19 cellular contexts compared by ENCODE assay signal in the genomic region with DNA sequence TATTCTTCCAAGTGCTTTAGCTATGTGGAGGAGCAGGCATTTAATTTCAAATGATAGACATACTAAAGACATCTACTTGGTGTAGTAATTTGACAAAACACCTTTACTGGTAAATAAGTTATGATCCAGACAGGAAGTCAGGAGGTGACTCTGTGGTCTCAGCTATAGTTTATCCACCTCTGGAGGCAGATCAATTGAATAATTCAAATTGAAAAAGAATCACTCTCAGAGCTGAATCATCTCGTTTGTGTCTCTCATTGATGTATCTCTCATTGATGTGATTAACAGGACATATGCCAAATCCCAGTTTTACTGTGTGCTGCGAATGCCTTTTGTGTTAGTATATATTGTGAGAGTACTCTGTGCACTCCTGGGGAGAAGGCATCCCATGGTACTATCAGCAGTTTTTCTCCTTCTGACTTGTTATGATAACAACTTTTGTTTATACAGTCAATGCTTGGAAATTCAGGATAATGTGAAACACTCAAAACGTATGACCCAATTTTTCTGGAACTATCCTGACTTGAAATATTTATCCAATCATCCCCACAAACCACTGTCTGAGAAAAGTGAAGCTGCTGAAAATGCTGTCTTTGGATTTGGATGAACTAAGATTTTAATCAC. TPM values are rescaled to one million over a fixed set of nuclear protein-coding genes. Genes with fewer than 3 reads are reported as not detected.
DNase-seq lines count a peak whose midpoint lies in the region; ATAC-seq and TF ChIP-seq lines count a peak whose summit lies in the region.
"Had no signal": no experiment of that assay in that cellular context is flagged by ENCODE, and none has a peak within 500 bp of the region (broad histone marks: within the 10 kb centered on the region; RNA-seq: fewer than 3 reads in every experiment).

No MANE protein-coding gene starts in this region.

- no peak overlapping the region for H3K9ac ChIP-seq in adipocyte (ENCODE audit: low read length)

- no peaks in the 10 kb centered on the region for H3K36me3 Mint-ChIP-seq in natural killer cell treated with Interleukin-12 subunit alpha and Interleukin-12 subunit beta and Interleukin-15 and Interleukin-18, amount 100 ng/mL, for 72 hours
- H3K36me3 Mint-ChIP-seq: activated CD4-positive, alpha-beta memory T cell treated with anti-CD3 and anti-CD28 coated beads for 36 hours; activated naive CD4-positive, alpha-beta T cell treated with anti-CD3 and anti-CD28 coated beads, Interleukin-2, amount 10 ng/mL, durations not matched to agents 7 days and 5 days; brain; CD4-positive, alpha-beta memory T cell had no signal

- ATAC-seq in natural killer cell treated with Interleukin-12 subunit alpha and Interleukin-12 subunit beta and Interleukin-15 and Interleukin-18, amount 100 ng/mL, for 72 hours: no peak

- no peaks in the 10 kb centered on the region for H3K4me1 Mint-ChIP-seq in natural killer cell treated with Interleukin-12 subunit alpha and Interleukin-12 subunit beta and Interleukin-15 and Interleukin-18, amount 100 ng/mL, for 72 hours (ENCODE audit: low read depth in 2 of 2)
- H3K4me1 Mint-ChIP-seq: activated naive CD4-positive, alpha-beta T cell treated with anti-CD3 and anti-CD28 coated beads, Interleukin-2, amount 10 ng/mL, durations not matched to agents 7 days and 5 days; CD4-positive, alpha-beta memory T cell had no signal

- no peak for TF ChIP-seq CTCF in fibroblast of mammary gland (conservative IDR thresholded peaks at IDR 0.05; ENCODE audit: control insufficient read depth, insufficient read depth, low read depth, low read length)

- peak; percentile 2 for DNase-seq in NCI-H524 treated with DMSO at 0.1 percent for 48 hours (lab: John Stamatoyannopoulos, UW)
- DNase-seq in NCI-H524 (lab: John Stamatoyannopoulos, UW): no peak
- DNase-seq in adipocyte (ENCODE audit: low read depth): peak; percentile 59
- DNase-seq in fibroblast of mammary gland (ENCODE audit: low read depth): peak; percentile 89
- peak; percentile 63 for DNase-seq in stromal cell of bone marrow (ENCODE audit: low read depth)
- no peak for DNase-seq in cortex of kidney (lab: John Stamatoyannopoulos, UW)
- no peak for DNase-seq in activated CD4-positive, alpha-beta T cell treated with anti-CD3 and anti-CD28 coated beads, Interleukin-2, amount 50 U/mL, for 48 hours
- DNase-seq in natural killer cell treated with Interleukin-12 subunit alpha and Interleukin-12 subunit beta and Interleukin-15 and Interleukin-18, amount 100 ng/mL, for 72 hours (ENCODE audit: low spot score): no peak
- DNase-seq: activated CD4-positive, alpha-beta memory T cell treated with anti-CD3 and anti-CD28 coated beads for 36 hours; activated naive CD4-positive, alpha-beta T cell treated with anti-CD3 and anti-CD28 coated beads, Interleukin-2, amount 10 ng/mL, durations not matched to agents 7 days and 5 days; activated T-cell treated with anti-CD3 and anti-CD28 coated beads, Interleukin-2, amount 50 U/mL, for 24 hours; CD4-positive, alpha-beta memory T cell; hypothalamus; NCI-H2029 treated with DMSO at 0.1 percent for 48 hours; NCI-H510A treated with DMSO at 0.1 percent for 48 hours had no signal

- H3K36me3 ChIP-seq in adipocyte (ENCODE audit: control insufficient read depth, insufficient read depth, low read length, severe bottlenecking): no peaks in the 10 kb centered on the region
- H3K36me3 ChIP-seq: esophagus muscularis mucosa had no signal

- H3K27ac Mint-ChIP-seq in natural killer cell treated with Interleukin-12 subunit alpha and Interleukin-12 subunit beta and Interleukin-15 and Interleukin-18, amount 100 ng/mL, for 72 hours: no peak overlapping the region
- H3K27ac Mint-ChIP-seq: activated CD4-positive, alpha-beta memory T cell treated with anti-CD3 and anti-CD28 coated beads for 36 hours; activated naive CD4-positive, alpha-beta T cell treated with anti-CD3 and anti-CD28 coated beads, Interleukin-2, amount 10 ng/mL, durations not matched to agents 7 days and 5 days; activated T-cell treated with anti-CD3 and anti-CD28 coated beads, Interleukin-2, amount 50 U/mL, for 24 hours; brain; IgD-negative memory B cell had no signal

- no peaks in the 10 kb centered on the region for H3K27me3 ChIP-seq in adipocyte (replicated peaks; ENCODE audit: control insufficient read depth, insufficient read depth, low read length)
- H3K27me3 ChIP-seq: esophagus muscularis mucosa had no signal

- H3K4me3 ChIP-seq in adipocyte (ENCODE audit: low read length) (no peak overlapping the region), fibroblast of mammary gland (ENCODE audit: control insufficient read depth, low read depth, low read length) (no peak overlapping the region)
- H3K4me3 ChIP-seq: esophagus muscularis mucosa had no signal

- H3K27me3 Mint-ChIP-seq in natural killer cell treated with Interleukin-12 subunit alpha and Interleukin-12 subunit beta and Interleukin-15 and Interleukin-18, amount 100 ng/mL, for 72 hours: peaks cover 4 to 7% of the 10 kb centered on the region in 2 donors

- no peaks in the 10 kb centered on the region for H3K9me3 Mint-ChIP-seq in natural killer cell treated with Interleukin-12 subunit alpha and Interleukin-12 subunit beta and Interleukin-15 and Interleukin-18, amount 100 ng/mL, for 72 hours
- H3K9me3 Mint-ChIP-seq: activated CD4-positive, alpha-beta memory T cell treated with anti-CD3 and anti-CD28 coated beads for 36 hours; activated naive CD4-positive, alpha-beta T cell treated with anti-CD3 and anti-CD28 coated beads, Interleukin-2, amount 10 ng/mL, durations not matched to agents 7 days and 5 days; activated T-cell treated with anti-CD3 and anti-CD28 coated beads, Interleukin-2, amount 50 U/mL, for 24 hours; brain; CD4-positive, alpha-beta memory T cell; IgD-negative memory B cell had no signal

- no peak overlapping the region for H3K4me3 Mint-ChIP-seq in natural killer cell treated with Interleukin-12 subunit alpha and Interleukin-12 subunit beta and Interleukin-15 and Interleukin-18, amount 100 ng/mL, for 72 hours
- H3K4me3 Mint-ChIP-seq: activated CD4-positive, alpha-beta memory T cell treated with anti-CD3 and anti-CD28 coated beads for 36 hours; activated naive CD4-positive, alpha-beta T cell treated with anti-CD3 and anti-CD28 coated beads, Interleukin-2, amount 10 ng/mL, durations not matched to agents 7 days and 5 days; activated T-cell treated with anti-CD3 and anti-CD28 coated beads, Interleukin-2, amount 50 U/mL, for 24 hours; brain; CD4-positive, alpha-beta memory T cell; IgD-negative memory B cell had no signal

- H3K4me1 ChIP-seq in adipocyte (ENCODE audit: control insufficient read depth, insufficient read depth, low read length): peaks cover 40% of the 10 kb centered on the region

- H3K9me3 ChIP-seq in adipocyte (ENCODE audit: control insufficient read depth, low read length): no peaks in the 10 kb centered on the region
- H3K9me3 ChIP-seq: esophagus muscularis mucosa had no signal

RNA-seq across cellular contexts. Expression of a gene that starts 48.5 kb away (rescaled TPM):
- total RNA-seq in natural killer cell treated with Interleukin-12 subunit alpha and Interleukin-12 subunit beta and Interleukin-15 and Interleukin-18, amount 100 ng/mL, for 72 hours: 1 to 10 TPM; 4.0 to 8.5 TPM
- total RNA-seq: activated CD4-positive, alpha-beta memory T cell treated with anti-CD3 and anti-CD28 coated beads for 36 hours; T-helper 1 cell treated with Interleukin-12 subunit alpha and Interleukin-12 subunit beta and Interleukin-4 antibody, amounts not matched to agents 30 ng/mL and 1 ng/mL, for 36 hours had no signal

Comparison
In these comparisons a context has a peak if more than half of its experiments do, and no peak if none do; other contexts are left out.
1. DNase-seq: peak in NCI-H524 treated with DMSO at 0.1 percent for 48 hours (single experiment), adipocyte (single experiment), fibroblast of mammary gland (single experiment) and stromal cell of bone marrow (single experiment); none in NCI-H524 (0 of 2), cortex of kidney (single experiment), activated CD4-positive, alpha-beta T cell treated with anti-CD3 and anti-CD28 coated beads, Interleukin-2, amount 50 U/mL, for 48 hours (0 of 2) and natural killer cell treated with Interleukin-12 subunit alpha and Interleukin-12 subunit beta and Interleukin-15 and Interleukin-18, amount 100 ng/mL, for 72 hours (single experiment).